ENCODE assay signal across 1 cellular context in the genomic region with DNA sequence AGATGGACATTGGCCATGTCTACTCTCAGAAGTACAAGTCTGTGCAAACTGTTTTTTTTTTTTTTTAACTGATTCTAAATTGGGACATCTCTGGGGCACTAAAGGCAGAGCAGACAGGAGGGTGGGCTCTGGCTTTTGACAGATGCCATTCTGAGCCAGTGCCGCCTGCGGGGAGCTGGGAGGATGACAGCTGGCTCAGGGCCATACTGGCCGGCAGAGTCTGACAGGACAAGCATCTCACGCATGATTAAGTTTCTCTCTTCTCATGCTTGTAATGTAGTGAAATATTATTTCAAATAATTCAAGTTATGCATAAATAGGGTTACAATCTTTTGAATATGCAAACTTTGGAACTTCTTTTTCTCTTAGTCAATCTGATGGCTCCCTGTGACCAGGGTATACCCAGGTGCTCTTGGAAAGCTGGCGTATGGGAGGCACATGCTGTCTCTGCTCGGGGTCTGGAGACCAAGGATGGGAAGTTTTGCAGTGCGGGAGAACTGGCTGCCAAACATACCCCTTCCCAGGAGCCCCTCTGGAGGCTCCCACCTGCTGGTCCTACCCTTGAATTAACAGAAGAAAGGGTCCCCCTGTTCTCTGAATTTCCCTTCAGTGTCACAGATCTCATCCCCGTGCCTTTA.
TF ChIP-seq lines count a peak whose summit lies in the region.

No MANE protein-coding gene starts in this region.

TF ChIP-seq in GM23338, 12 proteins besides CTCF, POLR2A, EP300 and RAD21 (continued from another document):
- no peak for TF ChIP-seq ETS1 (IDR thresholded peaks at IDR 0.05)
- no peak for TF ChIP-seq ZNF462 (CRISPR knock-in tag; IDR thresholded peaks at IDR 0.05)
- no peak for TF ChIP-seq POLR2AphosphoS5 (IDR thresholded peaks at IDR 0.05; ENCODE audit: low read depth)
